Comparison of ENCODE assay signal across 12 cellular contexts in the genomic region with DNA sequence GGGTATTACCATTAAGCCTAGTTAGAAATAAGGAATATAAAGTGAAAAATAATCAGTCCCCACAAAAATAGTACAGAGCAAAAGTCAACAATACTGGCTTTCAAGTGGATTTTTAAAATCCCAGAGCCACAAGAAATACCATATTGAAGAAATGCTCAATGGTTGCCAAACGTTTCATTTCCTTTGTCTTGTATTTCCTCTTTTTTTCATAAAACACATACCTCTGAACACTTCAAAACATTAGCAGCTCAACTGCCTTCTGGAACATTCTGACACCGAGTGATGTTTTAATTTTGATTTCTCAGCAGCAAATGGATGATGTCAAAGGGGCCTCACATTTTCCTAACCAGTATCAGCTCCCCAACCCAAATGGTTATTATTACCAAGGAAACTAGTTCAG.
DNase-seq lines count a peak whose midpoint lies in the region; TF ChIP-seq lines count a peak whose summit lies in the region.
"Had no signal": no experiment of that assay in that cellular context is flagged by ENCODE, and none has a peak within 500 bp of the region (broad histone marks: within the 10 kb centered on the region; RNA-seq: fewer than 3 reads in every experiment).

No MANE protein-coding gene starts in this region.

- H2AFZ ChIP-seq in parathyroid adenoma: no peak overlapping the region

- peak overlapping the region; percentile 23; the same call in 1 of the 2 replicates for H3K4me2 ChIP-seq in BLaER1
- no peak overlapping the region for H3K4me2 ChIP-seq in parathyroid adenoma (ENCODE audit: low read length)

- H3K27me3 ChIP-seq in BLaER1: no peaks in the 10 kb centered on the region
- no peaks in the 10 kb centered on the region for H3K27me3 ChIP-seq in parathyroid adenoma (ENCODE audit: control insufficient read depth, insufficient read depth, low read length)
- H3K27me3 ChIP-seq: body of pancreas had no signal

- H3K9me3 ChIP-seq in BLaER1: 0 out of 2 replicates have a peak, but pooled peaks cover 2% of the 10 kb centered on the region
- no peaks in the 10 kb centered on the region for H3K9me3 ChIP-seq in parathyroid adenoma (ENCODE audit: control insufficient read depth, low read length)
- H3K9me3 ChIP-seq: body of pancreas had no signal

- H3K36me3 ChIP-seq in BLaER1 (0 out of 2 replicates have a peak, but pooled peaks cover 5% of the 10 kb centered on the region), parathyroid adenoma (ENCODE audit: control insufficient read depth, insufficient read depth, low read length) (no peaks in the 10 kb centered on the region)

- H3K9me3 Mint-ChIP-seq in dendritic cell treated with granulocyte-macrophage colony-stimulating factor and Interleukin-4, amounts not matched to agents 40 ng/mL and 50 ng/mL, for 4 days: no peaks in the 10 kb centered on the region
- H3K9me3 Mint-ChIP-seq: CD4-positive, alpha-beta memory T cell had no signal

- no peaks in the 10 kb centered on the region for H3K27me3 Mint-ChIP-seq in dendritic cell treated with granulocyte-macrophage colony-stimulating factor and Interleukin-4, amounts not matched to agents 40 ng/mL and 50 ng/mL, for 4 days
- H3K27me3 Mint-ChIP-seq: CD4-positive, alpha-beta memory T cell had no signal

- intact Hi-C loops in dendritic cell treated with granulocyte-macrophage colony-stimulating factor and Interleukin-4, amounts not matched to agents 40 ng/mL and 50 ng/mL, for 4 days (cut with micrococcal nuclease): loop anchor here (5.0 kb wide), 1 partner anchor 36 kb away; no protein-coding TSS in a partner anchor

- H3K4me1 Mint-ChIP-seq in dendritic cell treated with granulocyte-macrophage colony-stimulating factor and Interleukin-4, amounts not matched to agents 40 ng/mL and 50 ng/mL, for 4 days (ENCODE audit: low read depth): peaks cover 100% of the 10 kb centered on the region

- TF ChIP-seq CTCF in parathyroid adenoma (IDR thresholded peaks at IDR 0.05): no peak

- peaks cover 69% of the 10 kb centered on the region for H4K20me1 ChIP-seq in BLaER1

- H3K27ac ChIP-seq in BLaER1 (no peak overlapping the region), parathyroid adenoma (peak overlapping the region; percentile 76)

- H3K4me3 ChIP-seq in BLaER1 (no peak overlapping the region), parathyroid adenoma (ENCODE audit: low read depth, low read length) (no peak overlapping the region)
- H3K4me3 ChIP-seq: body of pancreas had no signal

- H3K4me3 Mint-ChIP-seq in dendritic cell treated with granulocyte-macrophage colony-stimulating factor and Interleukin-4, amounts not matched to agents 40 ng/mL and 50 ng/mL, for 4 days: no peak overlapping the region
- H3K4me3 Mint-ChIP-seq: CD4-positive, alpha-beta memory T cell had no signal

- peaks cover 4% of the 10 kb centered on the region for H3K79me2 ChIP-seq in parathyroid adenoma

- peak; percentile 64 for DNase-seq in NOMO-1 treated with DMSO at 0.1 percent for 48 hours (lab: John Stamatoyannopoulos, UW; ENCODE audit: unreplicated experiment)
- no peak for DNase-seq in activated CD4-positive, alpha-beta T cell treated with anti-CD3 and anti-CD28 coated beads for 4 hours
- no peak for DNase-seq in AG20443 (ENCODE audit: low spot score)
- no peak for DNase-seq in D341Med (ENCODE audit: low spot score)
- DNase-seq in NCI-H1436 treated with DMSO at 0.1 percent for 48 hours (lab: John Stamatoyannopoulos, UW): no peak
- DNase-seq: activated T-cell treated with anti-CD3 and anti-CD28 coated beads for 4 hours; CD4-positive, alpha-beta memory T cell; NCI-H446 treated with DMSO at 0.1 percent for 48 hours had no signal

- H3K27ac Mint-ChIP-seq in dendritic cell treated with granulocyte-macrophage colony-stimulating factor and Interleukin-4, amounts not matched to agents 40 ng/mL and 50 ng/mL, for 4 days: peak overlapping the region; percentile 79

- peaks cover 64% of the 10 kb centered on the region for H3K36me3 Mint-ChIP-seq in dendritic cell treated with granulocyte-macrophage colony-stimulating factor and Interleukin-4, amounts not matched to agents 40 ng/mL and 50 ng/mL, for 4 days (ENCODE audit: low read depth)

- H3K4me1 ChIP-seq in BLaER1: peaks cover 93% of the 10 kb centered on the region
- peaks cover 56% of the 10 kb centered on the region for H3K4me1 ChIP-seq in parathyroid adenoma

- H3K9ac ChIP-seq in BLaER1 (no peak overlapping the region), parathyroid adenoma (no peak overlapping the region)
